ENCODE assay signal across 16 cellular contexts in genomic region chr20:43460172-43460829, GRCh38. TPM values are rescaled to one million over a fixed set of nuclear protein-coding genes. Genes with fewer than 3 reads are reported as not detected.
DNase-seq lines count a peak whose midpoint lies in the region; ATAC-seq, FAIRE-seq and TF ChIP-seq lines count a peak whose summit lies in the region.
"Had no signal": no experiment of that assay in that cellular context is flagged by ENCODE, and none has a peak within 500 bp of the region (broad histone marks: within the 10 kb centered on the region; RNA-seq: fewer than 3 reads in every experiment).

No MANE protein-coding gene starts in this region.

- peaks cover 55% of the 10 kb centered on the region for H3K36me3 Mint-ChIP-seq in activated CD8-positive, alpha-beta memory T cell treated with anti-CD3 and anti-CD28 coated beads, Interleukin-2, amount 10 ng/mL, durations not matched to agents 7 days and 5 days

- 97% methylated on average over 23 of the region's 23 CpGs for WGBS in K562 (ENCODE audit: insufficient coverage, low coverage, missing lambda C conversion rate)
- 84% methylated on average over 23 of the region's 23 CpGs for WGBS in prostate gland

- TF ChIP-seq CTCF in Loucy (conservative IDR thresholded peaks at IDR 0.05; ENCODE audit: low read length) = no peak
- no peak for TF ChIP-seq CTCF in K562 (IDR thresholded peaks at IDR 0.05 in 2 of 3, conservative IDR thresholded peaks at IDR 0.05 in 1 of 3; ENCODE audit: insufficient read depth in 2 of 3, low read depth in 1 of 3, low read length in 3 of 3)
- TF ChIP-seq CTCF in osteoblast (IDR thresholded peaks at IDR 0.05; ENCODE audit: extremely low read depth, low read depth, low read length) = no peak
- TF ChIP-seq CTCF in prostate gland (IDR thresholded peaks at IDR 0.05) = no peak

- no peaks in the 10 kb centered on the region for H3K9me2 ChIP-seq in Loucy (replicated peaks; ENCODE audit: low read depth, low read length)

- H3K79me2 ChIP-seq in Loucy (ENCODE audit: insufficient read depth, low read length) (peaks cover 69% of the 10 kb centered on the region), K562 (ENCODE audit: control insufficient read depth, insufficient read depth, low read length) (peaks cover 53% of the 10 kb centered on the region), osteoblast (ENCODE audit: insufficient read depth, low read length) (peaks cover 61% of the 10 kb centered on the region)

- H3F3A ChIP-seq in Loucy (ENCODE audit: low read depth) = no peaks in the 10 kb centered on the region; the same call in 1 of the 2 replicates

- H3K4me1 ChIP-seq in Loucy (ENCODE audit: insufficient read depth, low read length, poor library complexity, severe bottlenecking) (peaks cover 43% of the 10 kb centered on the region), K562 (replicated peaks in 1 of 2; ENCODE audit: control insufficient read depth in 2 of 2, insufficient read depth in 2 of 2, low read length in 2 of 2) (peaks cover 7 to 8% of the 10 kb centered on the region in 2 experiments; a peak in 4 of 5 replicates), osteoblast (ENCODE audit: insufficient read depth, low read length) (peaks cover 16% of the 10 kb centered on the region), prostate gland (replicated peaks) (no peaks in the 10 kb centered on the region), SJCRH30 (peaks cover 18% of the 10 kb centered on the region)

- no peak overlapping the region for H3K4me3 Mint-ChIP-seq in activated CD8-positive, alpha-beta memory T cell treated with anti-CD3 and anti-CD28 coated beads, Interleukin-2, amount 10 ng/mL, durations not matched to agents 7 days and 5 days

- peaks cover 30% of the 10 kb centered on the region for H3K4me1 Mint-ChIP-seq in activated CD8-positive, alpha-beta memory T cell treated with anti-CD3 and anti-CD28 coated beads, Interleukin-2, amount 10 ng/mL, durations not matched to agents 7 days and 5 days

- peaks cover 69% of the 10 kb centered on the region for H4K20me1 ChIP-seq in Loucy (ENCODE audit: insufficient read depth, low read length, poor library complexity, severe bottlenecking)
- peaks cover 13% of the 10 kb centered on the region; the same call in 1 of the 2 replicates for H4K20me1 ChIP-seq in K562 (replicated peaks; ENCODE audit: control insufficient read depth, insufficient read depth, low read length)
- peaks cover 59% of the 10 kb centered on the region for H4K20me1 ChIP-seq in osteoblast (ENCODE audit: insufficient read depth, low read length)

- H3K36me3 ChIP-seq in Loucy (ENCODE audit: insufficient read depth, low read length) (peaks cover 64% of the 10 kb centered on the region), K562 (ENCODE audit: control insufficient read depth, insufficient read depth, low read length) (peaks cover 65% of the 10 kb centered on the region), osteoblast (ENCODE audit: insufficient read depth, low read length) (peaks cover 64% of the 10 kb centered on the region), prostate gland (peaks cover 0 to 7% of the 10 kb centered on the region in 2 donors), SJCRH30 (peaks cover 64% of the 10 kb centered on the region)

- ATAC-seq in activated CD8-positive, alpha-beta memory T cell treated with anti-CD3 and anti-CD28 coated beads, Interleukin-2, amount 10 ng/mL, durations not matched to agents 7 days and 5 days = no peak
- no peak for ATAC-seq in K562
- ATAC-seq: effector memory CD8-positive, alpha-beta T cell; foreskin keratinocyte; Panc1 had no signal

- POLR2A ChIA-PET in K562 (lab: Yijun Ruan, JAX) = interaction anchor here (0.6 to 3.8 kb wide), 4 partner anchors 10 to 306 kb away, joined by 3 to 23 read pairs (median 6); no protein-coding TSS in a partner anchor

- H3K27me3 ChIP-seq in Loucy (ENCODE audit: insufficient read depth, low read length, poor library complexity, severe bottlenecking) (peaks cover 3% of the 10 kb centered on the region), K562 (ENCODE audit: control insufficient read depth in 2 of 2, insufficient read depth in 2 of 2, low read length in 2 of 2) (no peaks in the 10 kb centered on the region), osteoblast (ENCODE audit: insufficient read depth, low read length) (no peaks in the 10 kb centered on the region), prostate gland (replicated peaks; ENCODE audit: insufficient read depth) (no peaks in the 10 kb centered on the region), SJCRH30 (no peaks in the 10 kb centered on the region)
- H3K27me3 ChIP-seq: foreskin keratinocyte had no signal

- H3K27me3 Mint-ChIP-seq in activated CD8-positive, alpha-beta memory T cell treated with anti-CD3 and anti-CD28 coated beads, Interleukin-2, amount 10 ng/mL, durations not matched to agents 7 days and 5 days = peaks cover 2% of the 10 kb centered on the region

- BruUV-seq in K562 (replicated peaks; lab: Mats Ljungman, UMichigan) = no TSS peak

- H3K4me2 ChIP-seq in Loucy (ENCODE audit: low read depth, low read length, poor library complexity, severe bottlenecking) (peak overlapping the region; percentile 100), K562 (ENCODE audit: insufficient read depth, low read length) (no peak overlapping the region), osteoblast (ENCODE audit: insufficient read depth, low read length) (peak overlapping the region; percentile 7)

- no peak for DNase-seq in activated CD8-positive, alpha-beta memory T cell treated with anti-CD3 and anti-CD28 coated beads, Interleukin-2, amount 10 ng/mL, durations not matched to agents 7 days and 5 days
- DNase-seq in activated CD8-positive, alpha-beta memory T cell treated with anti-CD3 and anti-CD28 coated beads, Interleukin-2, amount 50 U/mL, for 48 hours = no peak
- DNase-seq in K562 (ENCODE audit: extremely low read depth in 1 of 4, low spot score in 3 of 4) = no peak
- no peak for DNase-seq in osteoblast (ENCODE audit: insufficient read length, low spot score, missing footprints)
- no peak for DNase-seq in prostate gland (ENCODE audit: low spot score)
- DNase-seq in amniotic stem cell (lab: John Stamatoyannopoulos, UW) = no peak
- DNase-seq in SJCRH30 = no peak
- DNase-seq: DMS 273 treated with DMSO at 0.1 percent for 48 hours; effector memory CD8-positive, alpha-beta T cell; foreskin keratinocyte; mesenchymal stem cell; NCI-H1105 treated with DMSO at 0.1 percent for 48 hours; NCI-H510A; T-helper 9 cell had no signal

- H2AFZ ChIP-seq in Loucy (ENCODE audit: low read length) = no peak overlapping the region
- H2AFZ ChIP-seq in K562 (ENCODE audit: low read depth, low read length) = no peak overlapping the region
- no peak overlapping the region for H2AFZ ChIP-seq in osteoblast (ENCODE audit: low read length)

- TF ChIP-seq RAD21 in K562 (CRISPR knock-in tag; conservative IDR thresholded peaks at IDR 0.05 in 1 of 2, IDR thresholded peaks at IDR 0.05 in 1 of 2) = no peak

- no peaks in the 10 kb centered on the region for H3K9me3 ChIP-seq in Loucy (ENCODE audit: insufficient read depth, low read depth, low read length)
- 0 out of 2 replicates have a peak, but pooled peaks cover 3% of the 10 kb centered on the region for H3K9me3 ChIP-seq in K562 (replicated peaks; ENCODE audit: control insufficient read depth, insufficient read depth, low read depth, low read length)
- no peaks in the 10 kb centered on the region for H3K9me3 ChIP-seq in osteoblast (ENCODE audit: low read depth, low read length)
- no peaks in the 10 kb centered on the region for H3K9me3 ChIP-seq in prostate gland
- H3K9me3 ChIP-seq in SJCRH30 (replicated peaks) = no peaks in the 10 kb centered on the region

- H3K9ac ChIP-seq in Loucy (ENCODE audit: low read depth, low read length, poor library complexity, severe bottlenecking) (no peak overlapping the region), K562 (ENCODE audit: insufficient read depth in 1 of 2, low read depth in 2 of 2, low read length in 2 of 2) (no peak overlapping the region)

- TF ChIP-seq EP300 in K562 (IDR thresholded peaks at IDR 0.05; ENCODE audit: low read length) = no peak

- no peak overlapping the region for H3K27ac ChIP-seq in K562 (ENCODE audit: extremely low read depth, low read depth, low read length)
- H3K27ac ChIP-seq in osteoblast (ENCODE audit: low read depth, low read length) = no peak overlapping the region
- H3K27ac ChIP-seq in prostate gland = no peak overlapping the region
- H3K27ac ChIP-seq in SJCRH30 = no peak overlapping the region
- H3K27ac ChIP-seq: foreskin keratinocyte had no signal

- H3K4me3 ChIP-seq in Loucy (ENCODE audit: low read length, poor library complexity, severe bottlenecking) (peak overlapping the region; percentile 97), K562 (no peak overlapping the region), osteoblast (ENCODE audit: insufficient read depth, low read length) (no peak overlapping the region), prostate gland (no peak overlapping the region), SJCRH30 (no peak overlapping the region)

- H3K9me3 Mint-ChIP-seq in activated CD8-positive, alpha-beta memory T cell treated with anti-CD3 and anti-CD28 coated beads, Interleukin-2, amount 10 ng/mL, durations not matched to agents 7 days and 5 days (ENCODE audit: low read depth) = no peaks in the 10 kb centered on the region
- H3K9me3 Mint-ChIP-seq: effector memory CD8-positive, alpha-beta T cell had no signal

- CTCF ChIA-PET in activated CD8-positive, alpha-beta memory T cell treated with anti-CD3 and anti-CD28 coated beads, Interleukin-2, amount 10 ng/mL, durations not matched to agents 7 days and 5 days (lab: Charles Lee) = no interaction called here
- CTCF ChIA-PET in K562 (lab: Yijun Ruan, JAX; ENCODE audit: low intra/inter-chr PET ratio) = no interaction called here

- intact Hi-C loops in K562 (cut with micrococcal nuclease) = no loop called here
- intact Hi-C loops in prostate gland (cut with DNase I) = no loop called here

- H3K27ac Mint-ChIP-seq in activated CD8-positive, alpha-beta memory T cell treated with anti-CD3 and anti-CD28 coated beads, Interleukin-2, amount 10 ng/mL, durations not matched to agents 7 days and 5 days = peak overlapping the region; percentile 12

- no peak for FAIRE-seq in K562 (lab: Jason Lieb, UNC)

- TF ChIP-seq POLR2A in K562 (conservative IDR thresholded peaks at IDR 0.05) (0 out of 2 replicates have a peak, but pooled peaks have one; percentile 4), prostate gland (IDR thresholded peaks at IDR 0.05) (no peak)

- peaks cover 4% of the 10 kb centered on the region for H3K9me1 ChIP-seq in K562 (ENCODE audit: control insufficient read depth, insufficient read depth, low read length)

- in situ Hi-C loops in K562 (cut with MboI) = no loop called here

RNA-seq across cellular contexts. Expression of gene SRSF6, which starts 2.6 kb away (rescaled TPM):
- 100 to 1,000 TPM; 108 to 162 TPM for total RNA-seq in activated CD8-positive, alpha-beta memory T cell treated with anti-CD3 and anti-CD28 coated beads, Interleukin-2, amount 10 ng/mL, durations not matched to agents 7 days and 5 days
- 123 and 206 TPM in 2 replicates for total RNA-seq in K562 (2011; cell fraction: chromatin; rRNA removed; ENCODE audit: low replicate concordance)
- 65.5 and 74.5 TPM in 2 replicates for total RNA-seq in K562 (2011; cell fraction: nucleolus; rRNA removed)
- 119 and 180 TPM in 2 replicates for total RNA-seq in K562 (2011; cell fraction: nucleoplasm; rRNA removed)
- total RNA-seq in K562 (2014; rRNA removed) (52.4 and 55.6 TPM in 2 replicates), K562 (2014; rRNA removed; fragmentation: Illumina TruSeq; extraction: Trizol) (73.1 and 81.5 TPM in 2 replicates), K562 (2015; rRNA removed; fragmentation: Illumina TruSeq; extraction: Trizol) (78.8 and 80.4 TPM in 2 replicates), K562 (2021) (140 and 141 TPM in 2 replicates), osteoblast (70.1 and 81.1 TPM in 2 replicates), prostate gland (100 to 1,000 TPM; 121 to 128 TPM)
- polyA plus RNA-seq in K562 (2011; rRNA removed) (86.1 and 138 TPM in 2 replicates), K562 (2014; fragmentation: Illumina TruSeq; extraction: Trizol) (101 and 117 TPM in 2 replicates), K562 (2014; fragmentation: Nextera tagmentation; extraction: Ambion mirVana) (100 to 1,000 TPM; 148 to 165 TPM), K562 (2014; rRNA removed) (86.5 and 91.3 TPM in 2 replicates)
- polyA plus RNA-seq in K562 (2011; cell fraction: cytosol; rRNA removed) = 37.4 and 44.4 TPM in 2 replicates
- polyA plus RNA-seq in K562 (2011; cell fraction: nucleus; rRNA removed) = 287 and 290 TPM in 2 replicates
- 89.0 and 99.0 TPM in 2 replicates for polyA plus RNA-seq in K562 (2012)
- 119 and 177 TPM in 2 replicates for polyA minus RNA-seq in K562 (2011; rRNA and poly(A)+ RNA removed)
- 45.1 and 79.8 TPM in 2 replicates for polyA minus RNA-seq in K562 (2011; cell fraction: cytosol; rRNA and poly(A)+ RNA removed)
- polyA minus RNA-seq in K562 (2011; cell fraction: nucleus; rRNA and poly(A)+ RNA removed) = 56.4 and 90.7 TPM in 2 replicates
- total RNA-seq in SJCRH30 (2014; rRNA removed; shearing (Covaris generic)) = 124 and 149 TPM in 2 replicates

RNA-seq across cellular contexts. Expression of gene L3MBTL1, which starts 47.2 kb away (rescaled TPM):
- 1 to 10 TPM; 6.8 to 9.6 TPM for total RNA-seq in activated CD8-positive, alpha-beta memory T cell treated with anti-CD3 and anti-CD28 coated beads, Interleukin-2, amount 10 ng/mL, durations not matched to agents 7 days and 5 days
- 96.6 and 129 TPM in 2 replicates for total RNA-seq in K562 (2011; cell fraction: chromatin; rRNA removed; ENCODE audit: low replicate concordance)
- total RNA-seq in K562 (2011; cell fraction: nucleolus; rRNA removed) = 68.4 and 71.2 TPM in 2 replicates
- total RNA-seq in K562 (2011; cell fraction: nucleoplasm; rRNA removed) = 92.8 and 140 TPM in 2 replicates
- total RNA-seq in K562 (2014; rRNA removed) (5.5 and 6.2 TPM in 2 replicates), K562 (2014; rRNA removed; fragmentation: Illumina TruSeq; extraction: Trizol) (3.4 and 4.1 TPM in 2 replicates), K562 (2015; rRNA removed; fragmentation: Illumina TruSeq; extraction: Trizol) (3.2 and 3.4 TPM in 2 replicates), K562 (2021) (6.1 and 9.4 TPM in 2 replicates), osteoblast (5.6 and 9.8 TPM in 2 replicates), prostate gland (10 to 100 TPM; 10.2 to 38.8 TPM)
- polyA plus RNA-seq in K562 (2011; rRNA removed) (10.0 and 18.3 TPM in 2 replicates), K562 (2014; fragmentation: Illumina TruSeq; extraction: Trizol) (4.1 and 4.4 TPM in 2 replicates), K562 (2014; fragmentation: Nextera tagmentation; extraction: Ambion mirVana) (1 to 10 TPM in 1 of 2 experiments, under 1 TPM in 1; 0.77 to 1.1 TPM), K562 (2014; rRNA removed) (7.7 and 7.9 TPM in 2 replicates)
- polyA plus RNA-seq in K562 (2011; cell fraction: cytosol; rRNA removed) = 4.0 and 5.7 TPM in 2 replicates
- polyA plus RNA-seq in K562 (2011; cell fraction: nucleus; rRNA removed) = 87.5 and 104 TPM in 2 replicates
- 4.0 and 8.9 TPM in 2 replicates for polyA plus RNA-seq in K562 (2012)
- 13.1 and 17.4 TPM in 2 replicates for polyA minus RNA-seq in K562 (2011; rRNA and poly(A)+ RNA removed)
- polyA minus RNA-seq in K562 (2011; cell fraction: cytosol; rRNA and poly(A)+ RNA removed) = 2.8 and 3.2 TPM in 2 replicates
- 28.9 and 38.0 TPM in 2 replicates for polyA minus RNA-seq in K562 (2011; cell fraction: nucleus; rRNA and poly(A)+ RNA removed)
- 3.4 and 6.5 TPM in 2 replicates for total RNA-seq in SJCRH30 (2014; rRNA removed; shearing (Covaris generic))
